Comparison of ENCODE assay signal across 20 cellular contexts in genomic region chr6:84740385-84740784, GRCh38. TPM values are rescaled to one million over a fixed set of nuclear protein-coding genes. Genes with fewer than 3 reads are reported as not detected.
DNase-seq lines count a peak whose midpoint lies in the region; ATAC-seq and TF ChIP-seq lines count a peak whose summit lies in the region.
"Had no signal": no experiment of that assay in that cellular context is flagged by ENCODE, and none has a peak within 500 bp of the region (broad histone marks: within the 10 kb centered on the region; RNA-seq: fewer than 3 reads in every experiment).

No MANE protein-coding gene starts in this region.

- ATAC-seq in RWPE2 (ENCODE audit: low read depth) (no peak), left lobe of liver (peak; percentile 98), HG03135 (IDR thresholded peaks at IDR 0.05; ENCODE audit: unreplicated experiment) (no peak)
- ATAC-seq: GM23338, HCT116 had no signal

- H3K36me3 ChIP-seq in breast epithelium = no peaks in the 10 kb centered on the region
- peaks cover 15% of the 10 kb centered on the region; the same call in 1 of the 2 replicates for H3K36me3 ChIP-seq in RWPE2 (ENCODE audit: low read depth)
- H3K36me3 ChIP-seq: BE2C; BLaER1 treated with 17β-estradiol and CSF1 and Interleukin-3, amounts not matched to agents 10 nM and 100 nM had no signal

- H3K4me3 Mint-ChIP-seq in MCF 10A (ENCODE audit: unreplicated experiment) = no peak overlapping the region
- H3K4me3 Mint-ChIP-seq: CD14-positive monocyte; CD4-positive, alpha-beta T cell; CD8-positive, alpha-beta memory T cell; GM23338; H9 had no signal

- no TSS peak for BruUV-seq in MCF 10A (replicated peaks; lab: Mats Ljungman, UMichigan)

- no peaks in the 10 kb centered on the region for H3K36me3 Mint-ChIP-seq in MCF 10A (ENCODE audit: insufficient read depth, unreplicated experiment)
- H3K36me3 Mint-ChIP-seq: CD14-positive monocyte; CD8-positive, alpha-beta memory T cell had no signal

- H3K27me3 Mint-ChIP-seq in MCF 10A (ENCODE audit: insufficient read depth, unreplicated experiment) = no peaks in the 10 kb centered on the region
- H3K27me3 Mint-ChIP-seq: CD4-positive, alpha-beta T cell had no signal

- peaks cover 22% of the 10 kb centered on the region for H3K4me1 Mint-ChIP-seq in MCF 10A (ENCODE audit: insufficient read depth, unreplicated experiment)
- H3K4me1 Mint-ChIP-seq: CD14-positive monocyte; CD8-positive, alpha-beta memory T cell; GM23338; H9 had no signal

- H3K4me1 ChIP-seq in breast epithelium (no peaks in the 10 kb centered on the region), RWPE2 (ENCODE audit: insufficient read depth, poor library complexity, severe bottlenecking) (peaks cover 20% of the 10 kb centered on the region)
- H3K4me1 ChIP-seq: BE2C; BLaER1 treated with 17β-estradiol and CSF1 and Interleukin-3, amounts not matched to agents 10 nM and 100 nM had no signal

- peak overlapping the region; percentile 62 for H3K27ac Mint-ChIP-seq in MCF 10A (ENCODE audit: low read depth, unreplicated experiment)
- H3K27ac Mint-ChIP-seq: CD14-positive monocyte; CD4-positive, alpha-beta T cell; CD8-positive, alpha-beta memory T cell; GM23338; H9 had no signal

- intact Hi-C loops in MCF 10A (cut with micrococcal nuclease) (no loop called here), breast epithelium (cut with DNase I; ENCODE audit: low total_unique reads) (no loop called here)

- H3K9me3 Mint-ChIP-seq in MCF 10A (ENCODE audit: unreplicated experiment) = no peaks in the 10 kb centered on the region
- H3K9me3 Mint-ChIP-seq: CD4-positive, alpha-beta T cell; GM23338; H9 had no signal

- POLR2A ChIA-PET in MCF 10A (lab: Yijun Ruan, JAX) = interaction anchor here (0.8 to 1.1 kb wide), 3 partner anchors 12 to 158 kb away, joined by 3 read pairs; no protein-coding TSS in a partner anchor

- TF ChIP-seq POLR2A in breast epithelium (IDR thresholded peaks at IDR 0.05) = no peak

- H3K27ac ChIP-seq in breast epithelium = no peak overlapping the region
- peak overlapping the region; percentile 71 for H3K27ac ChIP-seq in RWPE2 (ENCODE audit: poor library complexity, severe bottlenecking)
- H3K27ac ChIP-seq: 22Rv1; BLaER1 treated with 17β-estradiol and CSF1 and Interleukin-3, amounts not matched to agents 10 nM and 100 nM had no signal

- no peak for DNase-seq in MCF 10A (ENCODE audit: unreplicated experiment)
- no peak for DNase-seq in breast epithelium (ENCODE audit: low spot score in 2 of 2)
- no peak for DNase-seq in RWPE2 (ENCODE audit: low spot score)
- DNase-seq in left lobe of liver (ENCODE audit: low spot score) = peak; percentile 48
- no peak for DNase-seq in globus pallidus (ENCODE audit: low spot score)
- DNase-seq: AML-193; BE2C; CD4-positive, alpha-beta T cell; CD8-positive, alpha-beta memory T cell; DMS 273 treated with DMSO at 0.1 percent for 48 hours; DMS79; GDM1; H9 had no signal

- H3K9me3 ChIP-seq in breast epithelium (no peaks in the 10 kb centered on the region), RWPE2 (ENCODE audit: severe bottlenecking) (no peaks in the 10 kb centered on the region)
- H3K9me3 ChIP-seq: BE2C; BLaER1 treated with 17β-estradiol and CSF1 and Interleukin-3, amounts not matched to agents 10 nM and 100 nM had no signal

- CTCF ChIA-PET in MCF 10A (lab: Yijun Ruan, JAX) = interaction anchor here (1.2 kb wide), 1 partner anchor 583 kb away, joined by 7 read pairs; no protein-coding TSS in a partner anchor

- H3K27me3 ChIP-seq in breast epithelium (no peaks in the 10 kb centered on the region), RWPE2 (ENCODE audit: insufficient read depth, poor library complexity, severe bottlenecking) (no peaks in the 10 kb centered on the region)
- H3K27me3 ChIP-seq: BE2C; BLaER1 treated with 17β-estradiol and CSF1 and Interleukin-3, amounts not matched to agents 10 nM and 100 nM had no signal

- H3K4me3 ChIP-seq in breast epithelium (no peak overlapping the region), RWPE2 (ENCODE audit: severe bottlenecking) (no peak overlapping the region)
- H3K4me3 ChIP-seq: BLaER1 treated with 17β-estradiol and CSF1 and Interleukin-3, amounts not matched to agents 10 nM and 100 nM; GM12878; GM23338 had no signal

- TF ChIP-seq CTCF in MCF 10A (IDR thresholded peaks at IDR 0.05; ENCODE audit: unreplicated experiment) = no peak
- TF ChIP-seq CTCF in breast epithelium (IDR thresholded peaks at IDR 0.05) = no peak
- TF ChIP-seq CTCF in RWPE2 (IDR thresholded peaks at IDR 0.05; ENCODE audit: poor library complexity, severe bottlenecking) = no peak

RNA-seq across cellular contexts. Expression of gene TBX18, which starts 24.0 kb away (rescaled TPM):
- total RNA-seq in MCF 10A (2022) (0.39 and 0.42 TPM in 2 replicates), breast epithelium (10 to 100 TPM in 2 of 3 donors, 1 to 10 TPM in 1; 8.8 to 20.6 (median 17.0) TPM), left lobe of liver (0.30 TPM)
- total RNA-seq: CD4-positive, alpha-beta T cell; CD8-positive, alpha-beta memory T cell; H9 had no signal
